ENCODE assay signal across 1 cellular context in genomic region chr7:18901881-18902280, GRCh38.
TF ChIP-seq lines count a peak whose summit lies in the region.

No MANE protein-coding gene starts in this region.

TF ChIP-seq in H1, 55 proteins besides CTCF, POLR2A, EP300 and RAD21:
- TF ChIP-seq CBX8 (IDR thresholded peaks at IDR 0.05; ENCODE audit: borderline replicate concordance, low read depth, low read length) (no peak), RBBP5 (IDR thresholded peaks at IDR 0.05; ENCODE audit: borderline replicate concordance, low read depth, low read length) (no peak), SIN3A (conservative IDR thresholded peaks at IDR 0.05 in 1 of 2, IDR thresholded peaks at IDR 0.05 in 1 of 2; ENCODE audit: low read depth in 1 of 2, low read length in 2 of 2) (no peak), ZNF274 (IDR thresholded peaks at IDR 0.05; ENCODE audit: borderline replicate concordance, extremely low read depth, low read length) (no peak), TAF7 (optimal IDR thresholded peaks at IDR 0.05; ENCODE audit: borderline replicate concordance, low read depth, low read length) (no peak), SRF (IDR thresholded peaks at IDR 0.05; ENCODE audit: low read depth, low read length) (no peak), CBX5 (IDR thresholded peaks at IDR 0.05; ENCODE audit: low read depth, low read length) (no peak), TAF1 (IDR thresholded peaks at IDR 0.05; ENCODE audit: low read depth, low read length) (no peak), CHD2 (IDR thresholded peaks at IDR 0.05; ENCODE audit: low read length) (no peak), RXRA (IDR thresholded peaks at IDR 0.05; ENCODE audit: insufficient read depth, low read depth, low read length) (no peak), GABPA (IDR thresholded peaks at IDR 0.05; ENCODE audit: borderline replicate concordance, insufficient read depth, low read length) (no peak), EZH2 (IDR thresholded peaks at IDR 0.05; ENCODE audit: low read depth, low read length, severe bottlenecking) (no peak), RFX5 (IDR thresholded peaks at IDR 0.05; ENCODE audit: borderline replicate concordance, low read depth, low read length) (no peak), HDAC2 (IDR thresholded peaks at IDR 0.05; ENCODE audit: borderline replicate concordance in 1 of 2, low read depth in 2 of 2, low read length in 2 of 2) (no peak), FOSL1 (IDR thresholded peaks at IDR 0.05; ENCODE audit: insufficient read depth, low read depth, low read length) (no peak), JUN (IDR thresholded peaks at IDR 0.05; ENCODE audit: low read depth, low read length) (no peak)
